Comparison of ENCODE assay signal across 22 cellular contexts in the genomic region with DNA sequence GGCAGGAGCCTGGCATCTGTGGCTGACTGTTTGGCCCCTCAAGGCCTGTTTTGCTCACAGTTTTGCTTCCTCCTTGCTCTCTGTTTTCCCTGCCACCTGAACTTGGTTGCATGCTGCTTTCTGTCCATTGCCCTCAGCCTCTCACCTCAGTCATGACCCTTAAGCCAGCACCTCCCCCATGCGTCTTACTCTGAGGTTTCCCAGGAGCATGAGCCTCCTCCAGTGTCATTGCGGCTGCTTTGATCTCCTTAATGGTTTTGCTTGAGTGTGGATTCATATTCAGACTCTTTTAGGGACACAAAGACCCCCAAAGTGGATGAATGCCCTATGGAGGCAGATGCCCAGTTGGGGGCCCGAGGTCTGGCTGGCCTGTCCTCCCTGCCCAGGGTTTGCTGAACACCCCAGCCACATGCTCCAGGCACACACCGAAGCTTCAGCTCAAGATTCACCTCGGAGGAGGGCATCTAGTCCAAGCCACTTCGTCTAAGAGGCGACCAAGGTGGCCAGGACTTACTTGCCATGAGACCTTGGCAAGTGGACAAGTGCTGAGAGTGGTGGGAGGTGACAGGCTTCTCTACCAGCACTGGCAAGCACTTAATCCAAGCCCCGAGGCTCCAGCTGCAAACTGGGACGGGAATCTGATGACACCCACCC.
A peak's percentile ranks its signal among the peaks of the same experiment; 100 is the strongest.
DNase-seq lines count a peak whose midpoint lies in the region; ATAC-seq and TF ChIP-seq lines count a peak whose summit lies in the region.
"Had no signal": no experiment of that assay in that cellular context is flagged by ENCODE, and none has a peak within 500 bp of the region (broad histone marks: within the 10 kb centered on the region; RNA-seq: fewer than 3 reads in every experiment).

No MANE protein-coding gene starts in this region.

- H3K4me2 ChIP-seq in OCI-LY7 (ENCODE audit: low read length) (no peak overlapping the region), neural progenitor cell (no peak overlapping the region)

- H3K27ac ChIP-seq in OCI-LY7 (ENCODE audit: low read depth, low read length, poor library complexity, severe bottlenecking) = no peak overlapping the region
- no peak overlapping the region for H3K27ac ChIP-seq in neural progenitor cell
- no peak overlapping the region for H3K27ac ChIP-seq in upper lobe of right lung
- H3K27ac ChIP-seq: 22Rv1, GM23248 had no signal

- DNase-seq in activated CD8-positive, alpha-beta memory T cell treated with anti-CD3 and anti-CD28 coated beads for 24 hours = peak; percentile 38
- DNase-seq in activated CD8-positive, alpha-beta memory T cell treated with anti-CD3 and anti-CD28 coated beads, Interleukin-2, amount 50 U/mL, for 48 hours = no peak
- DNase-seq in OCI-LY7 (ENCODE audit: low spot score) (peak; percentile 28), neural progenitor cell (ENCODE audit: low spot score) (no peak), upper lobe of right lung (peak; percentile 52), Caco-2 (no peak), NCI-H2081 treated with DMSO at 0.1 percent for 48 hours (lab: John Stamatoyannopoulos, UW) (no peak), NCI-H1417 (lab: John Stamatoyannopoulos, UW) (no peak)
- DNase-seq: DMS 273 treated with DMSO at 0.1 percent for 48 hours, DND-41, GM23248, HCEC 1CT, Karpas-422, NCI-H146, NCI-H2029 treated with DMSO at 0.1 percent for 48 hours, NCI-H2171 treated with DMSO at 0.1 percent for 48 hours, NCI-H446, NCI-H69, Right ventricle myocardium superior had no signal

- CTCF ChIA-PET in OCI-LY7 (lab: Charles Lee; ENCODE audit: unreplicated experiment) = no interaction called here
- CTCF ChIA-PET in Caco-2 (lab: Charles Lee) = no interaction called here

- H2AFZ ChIP-seq in OCI-LY7 (ENCODE audit: low read length) = no peak overlapping the region
- H2AFZ ChIP-seq in neural progenitor cell (replicated peaks) = no peak overlapping the region
- H2AFZ ChIP-seq: GM23248 had no signal

- H4K20me1 ChIP-seq in OCI-LY7 (ENCODE audit: insufficient read depth, low read length) (no peaks in the 10 kb centered on the region), neural progenitor cell (ENCODE audit: low read depth) (no peaks in the 10 kb centered on the region)

- peaks cover 7% of the 10 kb centered on the region for H3K4me1 ChIP-seq in OCI-LY7 (ENCODE audit: insufficient read depth, low read length, poor library complexity, severe bottlenecking)
- H3K4me1 ChIP-seq in neural progenitor cell = no peaks in the 10 kb centered on the region
- no peaks in the 10 kb centered on the region for H3K4me1 ChIP-seq in upper lobe of right lung
- peaks cover 4% of the 10 kb centered on the region; the same call in 1 of the 2 replicates for H3K4me1 ChIP-seq in Caco-2

- H3K36me3 ChIP-seq in OCI-LY7 (ENCODE audit: insufficient read depth, low read length) (no peaks in the 10 kb centered on the region), neural progenitor cell (no peaks in the 10 kb centered on the region), upper lobe of right lung (no peaks in the 10 kb centered on the region), Caco-2 (ENCODE audit: control insufficient read depth, insufficient read depth, low read length) (no peaks in the 10 kb centered on the region)

- intact Hi-C loops in OCI-LY7 (cut with micrococcal nuclease; ENCODE audit: unreplicated experiment) = no loop called here
- intact Hi-C loops in upper lobe of right lung (cut with DNase I) = no loop called here
- intact Hi-C loops in Caco-2 (cut with micrococcal nuclease; ENCODE audit: unreplicated experiment) = no loop called here

- peaks cover 15% of the 10 kb centered on the region for H3K27me3 Mint-ChIP-seq in neural progenitor cell (ENCODE audit: insufficient read depth, low read depth)
- no peaks in the 10 kb centered on the region for H3K27me3 Mint-ChIP-seq in Caco-2 (ENCODE audit: insufficient read depth, unreplicated experiment)

- H3K9me3 Mint-ChIP-seq in neural progenitor cell (peaks cover 3% of the 10 kb centered on the region), Caco-2 (ENCODE audit: unreplicated experiment) (no peaks in the 10 kb centered on the region)
- H3K9me3 Mint-ChIP-seq: CD14-positive monocyte, IgD-negative memory B cell had no signal

- no peaks in the 10 kb centered on the region for H3F3A ChIP-seq in neural progenitor cell (ENCODE audit: low read depth)

- peaks cover 24% of the 10 kb centered on the region for H3K4me1 Mint-ChIP-seq in neural progenitor cell
- H3K4me1 Mint-ChIP-seq in Caco-2 (ENCODE audit: low read depth, unreplicated experiment) = peaks cover 7% of the 10 kb centered on the region
- H3K4me1 Mint-ChIP-seq: CD14-positive monocyte, IgD-negative memory B cell had no signal

- no peaks in the 10 kb centered on the region for H3K79me2 ChIP-seq in OCI-LY7 (ENCODE audit: insufficient read depth, low read depth, low read length)
- no peaks in the 10 kb centered on the region for H3K79me2 ChIP-seq in neural progenitor cell (ENCODE audit: low read depth)

- no peak overlapping the region for H3K9ac ChIP-seq in neural progenitor cell
- H3K9ac ChIP-seq: GM23248 had no signal

- H3K4me3 ChIP-seq in OCI-LY7 (ENCODE audit: low read depth, low read length, poor library complexity, severe bottlenecking) (no peak overlapping the region), neural progenitor cell (no peak overlapping the region), upper lobe of right lung (no peak overlapping the region), Caco-2 (ENCODE audit: low read depth, low read length) (no peak overlapping the region)
- H3K4me3 ChIP-seq: GM23248 had no signal

- POLR2A ChIA-PET in OCI-LY7 (lab: Charles Lee) (no interaction called here), Caco-2 (lab: Charles Lee) (no interaction called here)

- no TSS peak for BruUV-seq in OCI-LY7 (replicated peaks; lab: Mats Ljungman, UMichigan)
- no TSS peak for BruUV-seq in Caco-2 (replicated peaks; lab: Mats Ljungman, UMichigan)

- H3K4me3 Mint-ChIP-seq in neural progenitor cell (peak overlapping the region; percentile 29), Caco-2 (ENCODE audit: unreplicated experiment) (no peak overlapping the region)
- H3K4me3 Mint-ChIP-seq: CD14-positive monocyte, IgD-negative memory B cell had no signal

- no peak for TF ChIP-seq CTCF in OCI-LY7 (conservative IDR thresholded peaks at IDR 0.05; ENCODE audit: low read length)
- TF ChIP-seq CTCF in neural progenitor cell (IDR thresholded peaks at IDR 0.05) = no peak
- TF ChIP-seq CTCF in upper lobe of right lung (IDR thresholded peaks at IDR 0.05) = no peak
- TF ChIP-seq CTCF in Caco-2 (IDR thresholded peaks at IDR 0.05; ENCODE audit: insufficient read depth in 1 of 2, low read depth in 1 of 2, low read length in 1 of 2, severe bottlenecking in 1 of 2, unreplicated experiment in 1 of 2) = no peak

- H3K36me3 Mint-ChIP-seq in neural progenitor cell (no peaks in the 10 kb centered on the region), Caco-2 (ENCODE audit: insufficient read depth, unreplicated experiment) (peaks cover 4% of the 10 kb centered on the region)
- H3K36me3 Mint-ChIP-seq: CD14-positive monocyte, IgD-negative memory B cell had no signal

- H3K9me2 ChIP-seq in OCI-LY7 (ENCODE audit: insufficient read depth, low read length) = no peaks in the 10 kb centered on the region

- H3K27ac Mint-ChIP-seq in neural progenitor cell (no peak overlapping the region), Caco-2 (ENCODE audit: unreplicated experiment) (no peak overlapping the region)
- H3K27ac Mint-ChIP-seq: CD14-positive monocyte, IgD-negative memory B cell had no signal

- no peak for ATAC-seq in upper lobe of right lung

- H3K27me3 ChIP-seq in neural progenitor cell = peaks cover 41% of the 10 kb centered on the region
- H3K27me3 ChIP-seq in upper lobe of right lung = peaks cover 13% of the 10 kb centered on the region
- no peaks in the 10 kb centered on the region for H3K27me3 ChIP-seq in Caco-2 (replicated peaks; ENCODE audit: control insufficient read depth, insufficient read depth, low read length)

- H3K9me3 ChIP-seq in OCI-LY7 (ENCODE audit: low read length) (no peaks in the 10 kb centered on the region), neural progenitor cell (ENCODE audit: low read depth) (no peaks in the 10 kb centered on the region), upper lobe of right lung (no peaks in the 10 kb centered on the region), Caco-2 (no peaks in the 10 kb centered on the region)

Comparison
In these comparisons a context has a peak if more than half of its experiments do, and no peak if none do; other contexts are left out.
1. DNase-seq: peak in activated CD8-positive, alpha-beta memory T cell treated with anti-CD3 and anti-CD28 coated beads for 24 hours (single experiment), OCI-LY7 (single experiment) and upper lobe of right lung (single experiment); none in activated CD8-positive, alpha-beta memory T cell treated with anti-CD3 and anti-CD28 coated beads, Interleukin-2, amount 50 U/mL, for 48 hours (single experiment), neural progenitor cell (single experiment), Caco-2 (0 of 2), NCI-H2081 treated with DMSO at 0.1 percent for 48 hours (single experiment) and NCI-H1417 (0 of 3).